In the genomic region with DNA sequence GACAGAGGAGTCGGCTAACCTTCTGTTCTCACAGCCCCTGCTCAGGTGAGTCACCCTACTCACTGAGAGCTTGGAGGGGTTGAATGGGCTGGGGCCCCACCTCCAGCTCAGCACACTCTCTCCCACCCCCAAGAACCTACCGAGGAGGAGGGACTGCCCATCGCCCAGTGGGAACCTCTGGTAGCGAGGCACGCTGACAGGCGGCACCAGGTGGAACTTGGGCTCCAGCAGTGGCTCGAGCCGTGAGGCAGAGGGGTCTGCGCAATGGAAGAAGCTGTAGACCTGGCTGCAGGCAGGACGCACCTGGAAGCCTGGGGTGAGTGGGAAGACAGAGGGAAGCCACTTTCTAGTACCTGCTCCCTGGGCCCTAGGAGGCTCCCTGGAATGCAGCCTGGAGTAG, we compare ENCODE assay signal across 1 cellular context.
TF ChIP-seq lines count a peak whose summit lies in the region.

No MANE protein-coding gene starts in this region.

TF ChIP-seq in HepG2, 621 proteins besides CTCF, POLR2A, EP300 and RAD21:
- TF ChIP-seq, protein P1, sequence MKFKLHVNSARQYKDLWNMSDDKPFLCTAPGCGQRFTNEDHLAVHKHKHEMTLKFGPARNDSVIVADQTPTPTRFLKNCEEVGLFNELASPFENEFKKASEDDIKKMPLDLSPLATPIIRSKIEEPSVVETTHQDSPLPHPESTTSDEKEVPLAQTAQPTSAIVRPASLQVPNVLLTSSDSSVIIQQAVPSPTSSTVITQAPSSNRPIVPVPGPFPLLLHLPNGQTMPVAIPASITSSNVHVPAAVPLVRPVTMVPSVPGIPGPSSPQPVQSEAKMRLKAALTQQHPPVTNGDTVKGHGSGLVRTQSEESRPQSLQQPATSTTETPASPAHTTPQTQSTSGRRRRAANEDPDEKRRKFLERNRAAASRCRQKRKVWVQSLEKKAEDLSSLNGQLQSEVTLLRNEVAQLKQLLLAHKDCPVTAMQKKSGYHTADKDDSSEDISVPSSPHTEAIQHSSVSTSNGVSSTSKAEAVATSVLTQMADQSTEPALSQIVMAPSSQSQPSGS (CRISPR knock-in tag; IDR thresholded peaks at IDR 0.05): no peak
- TF ChIP-seq, protein P2, sequence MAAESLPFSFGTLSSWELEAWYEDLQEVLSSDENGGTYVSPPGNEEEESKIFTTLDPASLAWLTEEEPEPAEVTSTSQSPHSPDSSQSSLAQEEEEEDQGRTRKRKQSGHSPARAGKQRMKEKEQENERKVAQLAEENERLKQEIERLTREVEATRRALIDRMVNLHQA (CRISPR knock-in tag; IDR thresholded peaks at IDR 0.05): no peak
- TF ChIP-seq ZNF768 (CRISPR knock-in tag; IDR thresholded peaks at IDR 0.05): no peak
- TF ChIP-seq ZNF331 (CRISPR knock-in tag; IDR thresholded peaks at IDR 0.05): no peak
- no peak for TF ChIP-seq ZNF788 (CRISPR knock-in tag; IDR thresholded peaks at IDR 0.05; ENCODE audit: borderline replicate concordance)
- TF ChIP-seq, protein P3, sequence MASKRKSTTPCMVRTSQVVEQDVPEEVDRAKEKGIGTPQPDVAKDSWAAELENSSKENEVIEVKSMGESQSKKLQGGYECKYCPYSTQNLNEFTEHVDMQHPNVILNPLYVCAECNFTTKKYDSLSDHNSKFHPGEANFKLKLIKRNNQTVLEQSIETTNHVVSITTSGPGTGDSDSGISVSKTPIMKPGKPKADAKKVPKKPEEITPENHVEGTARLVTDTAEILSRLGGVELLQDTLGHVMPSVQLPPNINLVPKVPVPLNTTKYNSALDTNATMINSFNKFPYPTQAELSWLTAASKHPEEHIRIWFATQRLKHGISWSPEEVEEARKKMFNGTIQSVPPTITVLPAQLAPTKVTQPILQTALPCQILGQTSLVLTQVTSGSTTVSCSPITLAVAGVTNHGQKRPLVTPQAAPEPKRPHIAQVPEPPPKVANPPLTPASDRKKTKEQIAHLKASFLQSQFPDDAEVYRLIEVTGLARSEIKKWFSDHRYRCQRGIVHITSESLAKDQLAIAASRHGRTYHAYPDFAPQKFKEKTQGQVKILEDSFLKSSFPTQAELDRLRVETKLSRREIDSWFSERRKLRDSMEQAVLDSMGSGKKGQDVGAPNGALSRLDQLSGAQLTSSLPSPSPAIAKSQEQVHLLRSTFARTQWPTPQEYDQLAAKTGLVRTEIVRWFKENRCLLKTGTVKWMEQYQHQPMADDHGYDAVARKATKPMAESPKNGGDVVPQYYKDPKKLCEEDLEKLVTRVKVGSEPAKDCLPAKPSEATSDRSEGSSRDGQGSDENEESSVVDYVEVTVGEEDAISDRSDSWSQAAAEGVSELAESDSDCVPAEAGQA (IDR thresholded peaks at IDR 0.05; ENCODE audit: low read depth): no peak
- TF ChIP-seq, protein P3 (CRISPR knock-in tag; IDR thresholded peaks at IDR 0.05; ENCODE audit: borderline replicate concordance): no peak
- TF ChIP-seq ZNF629 (CRISPR knock-in tag; conservative IDR thresholded peaks at IDR 0.05): no peak
- no peak for TF ChIP-seq ZSCAN20 (CRISPR knock-in tag; IDR thresholded peaks at IDR 0.05; ENCODE audit: borderline replicate concordance)
- TF ChIP-seq, protein P4, sequence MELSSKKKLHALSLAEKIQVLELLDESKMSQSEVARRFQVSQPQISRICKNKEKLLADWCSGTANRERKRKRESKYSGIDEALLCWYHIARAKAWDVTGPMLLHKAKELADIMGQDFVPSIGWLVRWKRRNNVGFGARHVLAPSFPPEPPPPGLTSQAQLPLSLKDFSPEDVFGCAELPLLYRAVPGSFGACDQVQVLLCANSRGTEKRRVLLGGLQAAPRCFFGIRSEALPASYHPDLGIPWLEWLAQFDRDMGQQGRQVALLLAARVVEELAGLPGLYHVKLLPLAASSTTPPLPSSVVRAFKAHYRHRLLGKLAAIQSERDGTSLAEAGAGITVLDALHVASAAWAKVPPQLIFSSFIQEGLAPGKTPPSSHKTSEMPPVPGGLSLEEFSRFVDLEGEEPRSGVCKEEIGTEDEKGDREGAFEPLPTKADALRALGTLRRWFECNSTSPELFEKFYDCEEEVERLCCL (CRISPR knock-in tag; IDR thresholded peaks at IDR 0.05; ENCODE audit: borderline replicate concordance): no peak
- no peak for TF ChIP-seq MAZ (IDR thresholded peaks at IDR 0.05; ENCODE audit: borderline replicate concordance, low read depth, low read length)
- no peak for TF ChIP-seq MAZ (CRISPR knock-in tag; IDR thresholded peaks at IDR 0.05; ENCODE audit: low read depth)
- TF ChIP-seq ZMYM3 (CRISPR knock-in tag; IDR thresholded peaks at IDR 0.05): no peak
- TF ChIP-seq PHF5A (CRISPR knock-in tag; IDR thresholded peaks at IDR 0.05; ENCODE audit: low read depth, unreplicated experiment): no peak
- TF ChIP-seq NFATC3 (CRISPR knock-in tag; IDR thresholded peaks at IDR 0.05): no peak
- TF ChIP-seq ZFP36 (IDR thresholded peaks at IDR 0.05; ENCODE audit: borderline replicate concordance, low read depth, low read length, partially characterized antibody): no peak
- no peak for TF ChIP-seq ZBTB21 (CRISPR knock-in tag; IDR thresholded peaks at IDR 0.05)
- TF ChIP-seq, protein P5, sequence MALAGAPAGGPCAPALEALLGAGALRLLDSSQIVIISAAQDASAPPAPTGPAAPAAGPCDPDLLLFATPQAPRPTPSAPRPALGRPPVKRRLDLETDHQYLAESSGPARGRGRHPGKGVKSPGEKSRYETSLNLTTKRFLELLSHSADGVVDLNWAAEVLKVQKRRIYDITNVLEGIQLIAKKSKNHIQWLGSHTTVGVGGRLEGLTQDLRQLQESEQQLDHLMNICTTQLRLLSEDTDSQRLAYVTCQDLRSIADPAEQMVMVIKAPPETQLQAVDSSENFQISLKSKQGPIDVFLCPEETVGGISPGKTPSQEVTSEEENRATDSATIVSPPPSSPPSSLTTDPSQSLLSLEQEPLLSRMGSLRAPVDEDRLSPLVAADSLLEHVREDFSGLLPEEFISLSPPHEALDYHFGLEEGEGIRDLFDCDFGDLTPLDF (CRISPR knock-in tag; IDR thresholded peaks at IDR 0.05): no peak
- no peak for TF ChIP-seq ZNF296 (CRISPR knock-in tag; conservative IDR thresholded peaks at IDR 0.05)
- TF ChIP-seq, protein P6, sequence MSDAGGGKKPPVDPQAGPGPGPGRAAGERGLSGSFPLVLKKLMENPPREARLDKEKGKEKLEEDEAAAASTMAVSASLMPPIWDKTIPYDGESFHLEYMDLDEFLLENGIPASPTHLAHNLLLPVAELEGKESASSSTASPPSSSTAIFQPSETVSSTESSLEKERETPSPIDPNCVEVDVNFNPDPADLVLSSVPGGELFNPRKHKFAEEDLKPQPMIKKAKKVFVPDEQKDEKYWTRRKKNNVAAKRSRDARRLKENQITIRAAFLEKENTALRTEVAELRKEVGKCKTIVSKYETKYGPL (CRISPR knock-in tag; IDR thresholded peaks at IDR 0.05): no peak
- no peak for TF ChIP-seq JARID2 (CRISPR knock-in tag; IDR thresholded peaks at IDR 0.05; ENCODE audit: insufficient replicate concordance)
